In genomic region chr6:165884813-165885765, GRCh38 we compare ENCODE assay signal across 8 cellular contexts.
DNase-seq lines count a peak whose midpoint lies in the region; ATAC-seq and TF ChIP-seq lines count a peak whose summit lies in the region.

No MANE protein-coding gene starts in this region.

- H3K9me3 ChIP-seq in prostate gland: no peaks in the 10 kb centered on the region

- H3K36me3 ChIP-seq in prostate gland: no peaks in the 10 kb centered on the region

- no peaks in the 10 kb centered on the region for H3K4me1 ChIP-seq in prostate gland (replicated peaks)

- no peak for TF ChIP-seq POLR2A in prostate gland (IDR thresholded peaks at IDR 0.05)

- ATAC-seq in GM21529 (IDR thresholded peaks at IDR 0.05; ENCODE audit: unreplicated experiment) (peak; percentile 96), SK-N-SH treated with all-trans-retinoic acid at 6 μM for 48 hours (peak; percentile 60; the same call in 1 of the 3 replicates)

- intact Hi-C loops in head of caudate nucleus (cut with DNase I) (loop anchor here (5.0 kb wide), 1 partner anchor 222 kb away; no protein-coding TSS in a partner anchor), prostate gland (cut with DNase I) (loop anchor here (2.0 to 5.0 kb wide), 2 partner anchors 222 to 517 kb away; no protein-coding TSS in a partner anchor)

- H3K4me3 ChIP-seq in prostate gland: no peak overlapping the region

- peak; percentile 45 for DNase-seq in EH (ENCODE audit: low read depth)
- peak; percentile 70 for DNase-seq in activated naive CD4-positive, alpha-beta T cell treated with anti-CD3 and anti-CD28 coated beads, Interleukin-2, amount 50 U/mL, for 16 hours
- DNase-seq in head of caudate nucleus: peak; percentile 74 to 93 (median 84)
- peak; percentile 33 for DNase-seq in prostate gland (ENCODE audit: low spot score)
- no peak for DNase-seq in GOT3 (lab: John Stamatoyannopoulos, UW)

- WGBS in prostate gland: 36% methylated on average over 32 of the region's 32 CpGs

- peak; percentile 89 for TF ChIP-seq RAD21 in Ishikawa (IDR thresholded peaks at IDR 0.05; ENCODE audit: low read depth)

- H3K27me3 ChIP-seq in prostate gland (replicated peaks; ENCODE audit: insufficient read depth): no peaks in the 10 kb centered on the region

- H3K27ac ChIP-seq in prostate gland: no peak overlapping the region

- no peak for TF ChIP-seq EP300 in Ishikawa (IDR thresholded peaks at IDR 0.05; ENCODE audit: borderline replicate concordance)

- peak; percentile 65 to 90 (median 73) for TF ChIP-seq CTCF in prostate gland (IDR thresholded peaks at IDR 0.05)

TF ChIP-seq in Ishikawa, 13 proteins besides CTCF, POLR2A, EP300 and RAD21:
- TF ChIP-seq TAF1 (IDR thresholded peaks at IDR 0.05; ENCODE audit: low read depth) (no peak), NFIC (IDR thresholded peaks at IDR 0.05) (no peak), YY1 (IDR thresholded peaks at IDR 0.05; ENCODE audit: low read depth) (no peak), FOXM1 (IDR thresholded peaks at IDR 0.05; ENCODE audit: borderline replicate concordance, low read depth) (no peak), CREB1 (IDR thresholded peaks at IDR 0.05; ENCODE audit: low read depth) (no peak), EGR1 (IDR thresholded peaks at IDR 0.05) (no peak), USF1 (IDR thresholded peaks at IDR 0.05) (no peak), TEAD4 (IDR thresholded peaks at IDR 0.05) (no peak), CEBPB (IDR thresholded peaks at IDR 0.05) (no peak), TCF12 (IDR thresholded peaks at IDR 0.05; ENCODE audit: low read depth) (no peak), ZBTB7A (IDR thresholded peaks at IDR 0.05; ENCODE audit: low read depth) (no peak)
- TF ChIP-seq, protein P1, sequence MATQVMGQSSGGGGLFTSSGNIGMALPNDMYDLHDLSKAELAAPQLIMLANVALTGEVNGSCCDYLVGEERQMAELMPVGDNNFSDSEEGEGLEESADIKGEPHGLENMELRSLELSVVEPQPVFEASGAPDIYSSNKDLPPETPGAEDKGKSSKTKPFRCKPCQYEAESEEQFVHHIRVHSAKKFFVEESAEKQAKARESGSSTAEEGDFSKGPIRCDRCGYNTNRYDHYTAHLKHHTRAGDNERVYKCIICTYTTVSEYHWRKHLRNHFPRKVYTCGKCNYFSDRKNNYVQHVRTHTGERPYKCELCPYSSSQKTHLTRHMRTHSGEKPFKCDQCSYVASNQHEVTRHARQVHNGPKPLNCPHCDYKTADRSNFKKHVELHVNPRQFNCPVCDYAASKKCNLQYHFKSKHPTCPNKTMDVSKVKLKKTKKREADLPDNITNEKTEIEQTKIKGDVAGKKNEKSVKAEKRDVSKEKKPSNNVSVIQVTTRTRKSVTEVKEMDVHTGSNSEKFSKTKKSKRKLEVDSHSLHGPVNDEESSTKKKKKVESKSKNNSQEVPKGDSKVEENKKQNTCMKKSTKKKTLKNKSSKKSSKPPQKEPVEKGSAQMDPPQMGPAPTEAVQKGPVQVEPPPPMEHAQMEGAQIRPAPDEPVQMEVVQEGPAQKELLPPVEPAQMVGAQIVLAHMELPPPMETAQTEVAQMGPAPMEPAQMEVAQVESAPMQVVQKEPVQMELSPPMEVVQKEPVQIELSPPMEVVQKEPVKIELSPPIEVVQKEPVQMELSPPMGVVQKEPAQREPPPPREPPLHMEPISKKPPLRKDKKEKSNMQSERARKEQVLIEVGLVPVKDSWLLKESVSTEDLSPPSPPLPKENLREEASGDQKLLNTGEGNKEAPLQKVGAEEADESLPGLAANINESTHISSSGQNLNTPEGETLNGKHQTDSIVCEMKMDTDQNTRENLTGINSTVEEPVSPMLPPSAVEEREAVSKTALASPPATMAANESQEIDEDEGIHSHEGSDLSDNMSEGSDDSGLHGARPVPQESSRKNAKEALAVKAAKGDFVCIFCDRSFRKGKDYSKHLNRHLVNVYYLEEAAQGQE (IDR thresholded peaks at IDR 0.05; ENCODE audit: low read depth): no peak
- TF ChIP-seq, protein P2, sequence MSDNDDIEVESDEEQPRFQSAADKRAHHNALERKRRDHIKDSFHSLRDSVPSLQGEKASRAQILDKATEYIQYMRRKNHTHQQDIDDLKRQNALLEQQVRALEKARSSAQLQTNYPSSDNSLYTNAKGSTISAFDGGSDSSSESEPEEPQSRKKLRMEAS (IDR thresholded peaks at IDR 0.05): no peak

TF ChIP-seq in SK-N-SH treated with all-trans-retinoic acid at 6 μM for 48 hours, 23 proteins besides CTCF, POLR2A, EP300 and RAD21:
- TF ChIP-seq ZNF70 (CRISPR knock-in tag; IDR thresholded peaks at IDR 0.05): no peak
